ENCODE assay signal across 7 cellular contexts in genomic region chr6:41006217-41006616, GRCh38. TPM values are rescaled to one million over a fixed set of nuclear protein-coding genes. Genes with fewer than 3 reads are reported as not detected.
DNase-seq lines count a peak whose midpoint lies in the region; FAIRE-seq and TF ChIP-seq lines count a peak whose summit lies in the region.
"Not testable (repeated sequence)": the region's sequence is repeated elsewhere in the genome, so short reads cannot be mapped to it uniquely, and the experiment has no call there.

No MANE protein-coding gene starts in this region.

- not testable (repeated sequence) for H3K9ac ChIP-seq in kidney (ENCODE audit: low read length in 2 of 2)

- not testable (repeated sequence) for H3K4me3 ChIP-seq in MG63; kidney (ENCODE audit: low read length in 2 of 2)

- TF ChIP-seq CTCF in GM12874 (IDR thresholded peaks at IDR 0.05; ENCODE audit: insufficient read depth, low read depth, low read length) = peak; percentile 47; the same call in 1 of the 2 replicates
- peak; percentile 70 for TF ChIP-seq CTCF in kidney (IDR thresholded peaks at IDR 0.05; ENCODE audit: borderline replicate concordance, extremely low read depth, insufficient read depth)

- not testable (repeated sequence) for H3K27ac ChIP-seq in kidney (ENCODE audit: low read depth in 2 of 2, low read length in 2 of 2)

- H3K36me3 ChIP-seq in MG63; kidney (ENCODE audit: control insufficient read depth in 1 of 2, insufficient read depth in 2 of 2, low read length in 2 of 2): not testable (repeated sequence)

- H3K4me1 ChIP-seq in kidney (ENCODE audit: control insufficient read depth in 1 of 2, insufficient read depth in 1 of 2, low read depth in 1 of 2, low read length in 2 of 2) = not testable (repeated sequence)

- intact Hi-C loops in kidney (cut with DNase I) = not testable (repeated sequence)

- not testable (repeated sequence) for H3K27me3 ChIP-seq in MG63

- FAIRE-seq in RCC 7860 (lab: Jason Lieb, UNC) = not testable (repeated sequence)
- FAIRE-seq in kidney (lab: Jason Lieb, UNC) = peak; percentile 38

- not testable (repeated sequence) for H3K9me3 ChIP-seq in MG63; kidney (ENCODE audit: control insufficient read depth in 1 of 2, low read length in 2 of 2)

- DNase-seq in MG63 (peak; percentile 16), RCC 7860 (ENCODE audit: low spot score) (peak; percentile 46), dedifferentiated amniotic fluid mesenchymal stem cell (ENCODE audit: extremely low spot score) (peak; percentile 40)
- peak; percentile 74 for DNase-seq in activated CD8-positive, alpha-beta memory T cell treated with anti-CD3 and anti-CD28 coated beads for 24 hours
- not testable (repeated sequence) for DNase-seq in kidney
- peak; percentile 17 to 53 for DNase-seq in stimulated activated CD4-positive, alpha-beta T cell treated with anti-CD3 and anti-CD28 coated beads, Interleukin-12 subunit alpha, Interleukin-12 subunit beta, amount 100 ng/mL, for 24 hours (ENCODE audit: low read depth in 2 of 2)

RNA-seq across cellular contexts. Expression of gene UNC5CL, which starts 32.8 kb away (rescaled TPM):
- total RNA-seq in MG63 (2014; rRNA removed; shearing (Covaris generic); ENCODE audit: low replicate concordance) = 0.20 TPM in 1 of 2 replicates, not detected in the other
- 53.7 TPM for total RNA-seq in kidney
- polyA plus RNA-seq in kidney (ENCODE audit: insufficient read depth, low read depth, low replicate concordance) = 41.3 TPM

RNA-seq across cellular contexts. Expression of gene TSPO2, which starts 36.0 kb away (rescaled TPM):
- not detected in 2 replicates for total RNA-seq in MG63 (2014; rRNA removed; shearing (Covaris generic); ENCODE audit: low replicate concordance)
- total RNA-seq in kidney = 0.44 TPM
- polyA plus RNA-seq in kidney (ENCODE audit: insufficient read depth, low read depth, low replicate concordance) = 0.88 TPM

RNA-seq across cellular contexts. Expression of gene APOBEC2, which starts 46.8 kb away (rescaled TPM):
- total RNA-seq in MG63 (2014; rRNA removed; shearing (Covaris generic); ENCODE audit: low replicate concordance) = not detected in 2 replicates
- not detected for total RNA-seq in kidney
- polyA plus RNA-seq in kidney (ENCODE audit: insufficient read depth, low read depth, low replicate concordance) = not detected

Comparison
In these comparisons a context has a peak if more than half of its experiments do, and no peak if none do; other contexts are left out.
1. RNA of gene UNC5CL, which starts 32.8 kb away (total RNA-seq): 53.7 TPM in kidney (single experiment); 0.20 TPM in MG63; every median in the first group is over 10 times any median in the second.